Comparison of ENCODE assay signal across 8 cellular contexts in the genomic region with DNA sequence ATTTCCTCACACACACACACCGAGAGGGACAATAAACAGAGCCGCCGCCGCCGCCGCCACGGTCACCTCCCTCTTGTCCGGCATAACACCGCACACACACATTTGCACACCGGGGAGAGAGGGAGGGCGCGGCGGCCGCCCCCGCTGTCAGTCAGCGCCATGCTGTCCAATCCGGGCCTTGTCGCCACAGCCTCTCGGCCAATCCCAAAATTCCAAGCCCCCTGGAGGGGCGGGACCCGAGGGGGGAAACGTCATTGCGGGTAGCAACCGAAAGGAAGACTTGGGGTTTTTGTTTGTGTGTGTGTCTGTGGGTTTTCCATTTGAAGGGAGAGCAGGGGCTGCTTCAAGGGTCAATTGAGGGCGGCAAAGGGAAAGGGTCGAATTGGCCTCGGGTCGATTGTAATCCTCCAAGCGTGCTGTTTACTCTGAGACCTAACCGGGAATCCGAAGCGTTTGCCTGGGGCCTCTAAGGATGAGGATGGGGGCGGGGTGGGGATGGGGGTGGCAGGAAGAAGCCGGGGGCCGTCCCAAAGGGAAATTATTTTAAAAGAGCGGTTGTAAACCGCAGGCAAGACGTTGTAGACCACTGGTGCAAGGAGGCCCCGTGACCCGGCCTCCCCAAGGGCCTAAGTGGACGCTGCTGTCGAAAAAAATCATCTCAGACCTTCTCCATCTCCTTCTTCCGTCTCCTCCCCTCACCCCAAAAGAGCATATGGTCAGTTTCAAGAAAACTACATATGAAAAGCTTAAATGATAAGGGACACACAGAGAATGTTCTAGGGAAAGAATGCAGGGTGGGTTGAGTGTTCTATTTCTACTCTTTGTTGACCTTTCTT. TPM values are rescaled to one million over a fixed set of nuclear protein-coding genes. Genes with fewer than 3 reads are reported as not detected.
DNase-seq lines count a peak whose midpoint lies in the region; ATAC-seq, FAIRE-seq and TF ChIP-seq lines count a peak whose summit lies in the region.

TOP2B (minus strand) TSS at position 98 of the 836 bp plus-strand sequence. CDS start 610 bp downstream, outside the sequence.

- H3K4me1 Mint-ChIP-seq in CD14-positive monocyte, result peaks cover 42% of the 10 kb centered on the region
- H3K4me1 Mint-ChIP-seq in activated CD4-positive, alpha-beta memory T cell treated with anti-CD3 and anti-CD28 coated beads for 36 hours (ENCODE audit: low read depth), result peaks cover 38% of the 10 kb centered on the region

- peak within 1 kb of the TSS; percentile 71 to 93 (median 89) for H3K4me3 ChIP-seq in HepG2 (replicated peaks in 1 of 3; ENCODE audit: insufficient read depth in 1 of 3, low read depth in 2 of 3, low read length in 3 of 3)

- H3K4me1 ChIP-seq in HepG2 (ENCODE audit: insufficient read depth, low read length), result peaks cover 38% of the 10 kb centered on the region

- no peaks in the 10 kb centered on the region for H3K27me3 Mint-ChIP-seq in CD14-positive monocyte (ENCODE audit: low read depth in 3 of 3)
- no peaks in the 10 kb centered on the region for H3K27me3 Mint-ChIP-seq in activated CD4-positive, alpha-beta memory T cell treated with anti-CD3 and anti-CD28 coated beads for 36 hours

- no peaks in the 10 kb centered on the region for H3K36me3 Mint-ChIP-seq in CD14-positive monocyte
- H3K36me3 Mint-ChIP-seq in activated CD4-positive, alpha-beta memory T cell treated with anti-CD3 and anti-CD28 coated beads for 36 hours, result peaks cover 5% of the 10 kb centered on the region

- in situ Hi-C loops in HepG2 (cut with HindIII; ENCODE audit: extremely low pct_ligation_motif_present, low pct_unique_long_range_greater_than_20kb), result loop anchor here (25.0 kb wide), 1 partner anchor 122 kb away; the partner anchor contains the start of genes NGLY1 and OXSM

- 2% methylated on average over 24 of the region's 43 CpGs for WGBS in HepG2 (ENCODE audit: low lambda C conversion rate)

- peak in 1 of 2 experiments; percentile 75; a peak in 2 of 4 replicates for TF ChIP-seq POLR2A in HepG2 (IDR thresholded peaks at IDR 0.05; ENCODE audit: insufficient read depth in 1 of 2, low read depth in 2 of 2, low read length in 2 of 2)

- peak within 1 kb of the TSS; percentile 93 for H3K4me2 ChIP-seq in HepG2 (ENCODE audit: low read depth, low read length)

- peak within 1 kb of the TSS; percentile 87 for H3K9ac ChIP-seq in HepG2 (ENCODE audit: insufficient read depth, low read depth, low read length)

- peaks cover 23% of the 10 kb centered on the region for H4K20me1 ChIP-seq in HepG2 (ENCODE audit: insufficient read depth, low read length)

- no peak for TF ChIP-seq RAD21 in HepG2 (CRISPR knock-in tag; IDR thresholded peaks at IDR 0.05)

- H3K27ac ChIP-seq in HepG2 (ENCODE audit: extremely low read length, insufficient read depth, low read length), result peak within 1 kb of the TSS; percentile 93

- peak; percentile 15 to 62; a peak in 1 of 4 replicates for TF ChIP-seq EP300 in HepG2 (IDR thresholded peaks at IDR 0.05; ENCODE audit: low read depth in 2 of 2, low read length in 2 of 2)
- no peak for TF ChIP-seq EP300 in HepG2 (CRISPR knock-in tag; IDR thresholded peaks at IDR 0.05; ENCODE audit: borderline replicate concordance)

- intact Hi-C loops in CD14-positive monocyte (cut with micrococcal nuclease) (loop anchor here (5.0 to 10.0 kb wide), 2 partner anchors 117 to 1720 kb away; partner anchors contain the start of genes NGLY1 (in 2 of the 2) and NR1D2 (in 1 of the 2)), HepG2 (cut with micrococcal nuclease; ENCODE audit: unreplicated experiment) (loop anchor here (2.0 to 10.0 kb wide), 2 partner anchors 60 to 124 kb away; no protein-coding TSS in a partner anchor)
- intact Hi-C loops in activated CD4-positive, alpha-beta memory T cell treated with anti-CD3 and anti-CD28 coated beads for 36 hours (cut with micrococcal nuclease), result loop anchor here (1.0 to 5.0 kb wide), 4 partner anchors 62 to 192 kb away; partner anchors contain the start of genes NGLY1 and OXSM

- H3K9me3 Mint-ChIP-seq in CD14-positive monocyte, result no peaks in the 10 kb centered on the region
- H3K9me3 Mint-ChIP-seq in activated CD4-positive, alpha-beta memory T cell treated with anti-CD3 and anti-CD28 coated beads for 36 hours, result no peaks in the 10 kb centered on the region

- DNase-seq in CD14-positive monocyte (ENCODE audit: low spot score) (peak; percentile 93), NCI-H82 (lab: John Stamatoyannopoulos, UW) (peak; percentile 93), dermis microvascular lymphatic vessel endothelial cell (ENCODE audit: low read depth in 2 of 2) (peak; percentile 92 to 97), HepG2 (ENCODE audit: low spot score) (peak; percentile 90)
- DNase-seq in activated CD4-positive, alpha-beta memory T cell treated with anti-CD3 and anti-CD28 coated beads for 36 hours, result peak; percentile 97
- peak; percentile 91 for DNase-seq in stimulated activated CD4-positive, alpha-beta T cell treated with anti-CD3 and anti-CD28 coated beads, Interleukin-4, amount 100 ng/mL, for 1 hour

- CTCF ChIA-PET in activated CD4-positive, alpha-beta memory T cell treated with anti-CD3 and anti-CD28 coated beads for 36 hours (lab: Charles Lee), result interaction anchor here (0.8 to 3.3 kb wide), 3 partner anchors 16 to 189 kb away, joined by 3 to 16 read pairs (median 3); no protein-coding TSS in a partner anchor
- CTCF ChIA-PET in HepG2 (lab: Yijun Ruan, JAX; ENCODE audit: low intra/inter-chr PET ratio, low total read pairs), result no interaction called here

- no peaks in the 10 kb centered on the region; a peak in 1 of 5 replicates for H3K27me3 ChIP-seq in HepG2 (ENCODE audit: control insufficient read depth in 1 of 2, insufficient read depth in 2 of 2, low read length in 2 of 2)

- no peak within 1 kb of the TSS for H2AFZ ChIP-seq in HepG2 (ENCODE audit: low read length)

- H3K79me2 ChIP-seq in HepG2 (ENCODE audit: insufficient read depth, low read length), result peaks cover 40% of the 10 kb centered on the region

- H3K9me3 ChIP-seq in HepG2 (ENCODE audit: low read length), result no peaks in the 10 kb centered on the region

- H3K36me3 ChIP-seq in HepG2 (replicated peaks in 1 of 2; ENCODE audit: control insufficient read depth in 1 of 2, insufficient read depth in 2 of 2, low read length in 2 of 2), result no peaks in the 10 kb centered on the region

- BruUV-seq in HepG2 (replicated peaks; lab: Mats Ljungman, UMichigan), result no TSS peak

- POLR2A ChIA-PET in activated CD4-positive, alpha-beta memory T cell treated with anti-CD3 and anti-CD28 coated beads for 36 hours (lab: Charles Lee), result interaction anchor here (1.5 kb wide), 1 partner anchor 118 kb away, joined by 5 read pairs; the partner anchor contains the start of gene NGLY1
- POLR2A ChIA-PET in HepG2 (lab: Yijun Ruan, JAX), result interaction anchor here (1.2 kb wide), 1 partner anchor 118 kb away, joined by 4 read pairs; the partner anchor contains the start of gene NGLY1

- H3K27ac Mint-ChIP-seq in CD14-positive monocyte, result peak within 1 kb of the TSS; percentile 96 to 99 (median 99)
- peak within 1 kb of the TSS; percentile 99 for H3K27ac Mint-ChIP-seq in activated CD4-positive, alpha-beta memory T cell treated with anti-CD3 and anti-CD28 coated beads for 36 hours

- TF ChIP-seq CTCF in CD14-positive monocyte (IDR thresholded peaks at IDR 0.05), result no peak
- TF ChIP-seq CTCF in HepG2 (CRISPR knock-in tag; IDR thresholded peaks at IDR 0.05), result no peak

- peak; percentile 92 for ATAC-seq in GM19397 (IDR thresholded peaks at IDR 0.05; ENCODE audit: unreplicated experiment)
- peak; percentile 89 for ATAC-seq in HG03571 (IDR thresholded peaks at IDR 0.05; ENCODE audit: unreplicated experiment)
- peak; percentile 96 for ATAC-seq in HepG2

- FAIRE-seq in HepG2 (lab: Jason Lieb, UNC), result peak; percentile 83

- H3K4me3 Mint-ChIP-seq in CD14-positive monocyte, result peak within 1 kb of the TSS; percentile 90 to 100
- H3K4me3 Mint-ChIP-seq in activated CD4-positive, alpha-beta memory T cell treated with anti-CD3 and anti-CD28 coated beads for 36 hours, result peak within 1 kb of the TSS; percentile 97

TF ChIP-seq in HepG2, 621 proteins besides CTCF, POLR2A, EP300 and RAD21 (continues in another document):
- TF ChIP-seq TFDP2 (CRISPR knock-in tag; IDR thresholded peaks at IDR 0.05), result peak; percentile 25; the same call in 1 of the 2 replicates

RNA-seq across cellular contexts. Expression of gene TOP2B, which starts in this region (rescaled TPM):
- polyA plus RNA-seq in CD14-positive monocyte, result 10 to 100 TPM; 21.4 to 27.0 TPM
- 100 to 1,000 TPM; 133 to 134 TPM for total RNA-seq in activated CD4-positive, alpha-beta memory T cell treated with anti-CD3 and anti-CD28 coated beads for 36 hours
- total RNA-seq in dermis microvascular lymphatic vessel endothelial cell, result 60.1 and 68.4 TPM in 2 replicates
- total RNA-seq in HepG2 (2016; rRNA removed; fragmentation: Illumina TruSeq; extraction: Trizol), result 88.1 and 140 TPM in 2 replicates
- total RNA-seq in HepG2 (2016; cell fraction: cytosol; rRNA removed; fragmentation: Illumina TruSeq; extraction: Trizol; ENCODE audit: low read depth), result 5.7 and 6.6 TPM in 2 replicates
- 85.6 and 135 TPM in 2 replicates for total RNA-seq in HepG2 (2016; cell fraction: insoluble cytoplasmic fraction; rRNA removed; fragmentation: Illumina TruSeq; extraction: Trizol)
- total RNA-seq in HepG2 (2016; cell fraction: membrane; rRNA removed; fragmentation: Illumina TruSeq; extraction: Trizol), result 21.7 and 22.0 TPM in 2 replicates
- 78.5 and 79.6 TPM in 2 replicates for total RNA-seq in HepG2 (2016; cell fraction: nucleus; rRNA removed; fragmentation: Illumina TruSeq; extraction: Trizol)
- 20.3 and 27.6 TPM in 2 replicates for polyA plus RNA-seq in HepG2 (2011; rRNA removed)
- 7.3 and 13.7 TPM in 2 replicates for polyA plus RNA-seq in HepG2 (2011; cell fraction: cytosol; rRNA removed)
- 13.3 and 17.5 TPM in 2 replicates for polyA plus RNA-seq in HepG2 (2011; cell fraction: nucleus; rRNA removed)
- polyA plus RNA-seq in HepG2 (2012), result 38.5 and 59.6 TPM in 2 replicates
- polyA plus RNA-seq in HepG2 (2016; cell fraction: cytosol; fragmentation: Illumina TruSeq; extraction: Trizol; ENCODE audit: low read depth), result 2.3 and 2.5 TPM in 2 replicates
- polyA plus RNA-seq in HepG2 (2016; cell fraction: insoluble cytoplasmic fraction; fragmentation: Illumina TruSeq; extraction: Trizol; ENCODE audit: low read depth), result 113 and 114 TPM in 2 replicates
- polyA plus RNA-seq in HepG2 (2016; cell fraction: membrane; fragmentation: Illumina TruSeq; extraction: Trizol; ENCODE audit: low read depth), result 7.9 and 9.4 TPM in 2 replicates
- polyA plus RNA-seq in HepG2 (2016; cell fraction: nucleus; fragmentation: Illumina TruSeq; extraction: Trizol; ENCODE audit: insufficient read depth, low read depth), result 84.6 and 86.1 TPM in 2 replicates
- 10.0 and 13.4 TPM in 2 replicates for polyA minus RNA-seq in HepG2 (2011; rRNA and poly(A)+ RNA removed; ENCODE audit: low replicate concordance)
- 32.4 and 35.7 TPM in 2 replicates for polyA minus RNA-seq in HepG2 (2011; cell fraction: cytosol; rRNA and poly(A)+ RNA removed)
- polyA minus RNA-seq in HepG2 (2011; cell fraction: nucleus; rRNA and poly(A)+ RNA removed), result 94.6 and 94.9 TPM in 2 replicates

Comparison
In these comparisons a context has a peak if more than half of its experiments do, and no peak if none do; other contexts are left out.
1. Peak in every context shown above with its lines: DNase-seq, ATAC-seq, H3K4me3 ChIP-seq and H3K27ac ChIP-seq.